ENCODE assay signal across 24 cellular contexts in genomic region chr21:40631201-40631600, GRCh38.
DNase-seq lines count a peak whose midpoint lies in the region; ATAC-seq and TF ChIP-seq lines count a peak whose summit lies in the region.
"Had no signal": no experiment of that assay in that cellular context is flagged by ENCODE, and none has a peak within 500 bp of the region (broad histone marks: within the 10 kb centered on the region; RNA-seq: fewer than 3 reads in every experiment).

No MANE protein-coding gene starts in this region.

- H3K9me3 ChIP-seq in left ventricle myocardium inferior (replicated peaks) = no peaks in the 10 kb centered on the region
- H3K9me3 ChIP-seq in adipocyte (ENCODE audit: control insufficient read depth, low read length) = no peaks in the 10 kb centered on the region
- H3K9me3 ChIP-seq: BLaER1 treated with 17β-estradiol and CSF1 and Interleukin-3, amounts not matched to agents 10 nM and 100 nM; SJSA1 had no signal

- H3K36me3 Mint-ChIP-seq in brain = no peaks in the 10 kb centered on the region

- peaks cover 1% of the 10 kb centered on the region for H3K27me3 Mint-ChIP-seq in brain
- H3K27me3 Mint-ChIP-seq: CD4-positive, alpha-beta T cell; IgD-negative memory B cell had no signal

- no peak overlapping the region for H3K9ac ChIP-seq in adipocyte (ENCODE audit: low read length)
- H3K9ac ChIP-seq: BLaER1 treated with 17β-estradiol and CSF1 and Interleukin-3, amounts not matched to agents 10 nM and 100 nM; KMS-11 had no signal

- TF ChIP-seq CTCF in left ventricle myocardium inferior (IDR thresholded peaks at IDR 0.05; ENCODE audit: borderline replicate concordance) (no peak), brain (conservative IDR thresholded peaks at IDR 0.05) (no peak)

- H3K4me1 ChIP-seq in left ventricle myocardium inferior (no peaks in the 10 kb centered on the region), adipocyte (ENCODE audit: control insufficient read depth, insufficient read depth, low read length) (no peaks in the 10 kb centered on the region)
- H3K4me1 ChIP-seq: SJSA1 had no signal

- H3K4me3 ChIP-seq in left ventricle myocardium inferior (no peak overlapping the region), adipocyte (ENCODE audit: low read length) (no peak overlapping the region)
- H3K4me3 ChIP-seq: BLaER1 treated with 17β-estradiol and CSF1 and Interleukin-3, amounts not matched to agents 10 nM and 100 nM; SJSA1 had no signal

- H3K36me3 ChIP-seq in left ventricle myocardium inferior = no peaks in the 10 kb centered on the region
- H3K36me3 ChIP-seq in adipocyte (ENCODE audit: control insufficient read depth, insufficient read depth, low read length, severe bottlenecking) = no peaks in the 10 kb centered on the region
- H3K36me3 ChIP-seq: BLaER1 treated with 17β-estradiol and CSF1 and Interleukin-3, amounts not matched to agents 10 nM and 100 nM; SJSA1 had no signal

- DNase-seq in left ventricle myocardium superior (no peak), left ventricle myocardium inferior (no peak), adipocyte (ENCODE audit: low read depth) (peak; percentile 44), occipital lobe (lab: John Stamatoyannopoulos, UW) (no peak), DMS53 treated with DMSO at 0.1 percent for 48 hours (lab: John Stamatoyannopoulos, UW; ENCODE audit: unreplicated experiment) (no peak), globus pallidus (ENCODE audit: low spot score) (no peak)
- DNase-seq: 8988T; ACHN; AML-193; CD4-positive, alpha-beta T cell; DMS53; MM.1S; NCI-H2029; NCI-H524 treated with DMSO at 0.1 percent for 48 hours; NCI-H774; NK-92 treated with Interleukin-12 subunit alpha and Interleukin-12 subunit beta, amount 100 ng/mL, for 24 hours; PC-3 had no signal

- H3K9me3 Mint-ChIP-seq in brain = peaks cover 0 to 24% (median 0%) of the 10 kb centered on the region in 5 experiments

- H3K4me3 Mint-ChIP-seq in brain = no peak overlapping the region
- H3K4me3 Mint-ChIP-seq: CD4-positive, alpha-beta T cell; IgD-negative memory B cell had no signal

- H3K27me3 ChIP-seq in left ventricle myocardium inferior (ENCODE audit: low read depth) (no peaks in the 10 kb centered on the region), adipocyte (replicated peaks; ENCODE audit: control insufficient read depth, insufficient read depth, low read length) (no peaks in the 10 kb centered on the region)
- H3K27me3 ChIP-seq: BLaER1 treated with 17β-estradiol and CSF1 and Interleukin-3, amounts not matched to agents 10 nM and 100 nM; SJSA1 had no signal

- ATAC-seq in left ventricle myocardium superior = peak; percentile 40
- ATAC-seq in HG02642 (IDR thresholded peaks at IDR 0.05; ENCODE audit: poor library complexity, unreplicated experiment) = no peak
- ATAC-seq: PC-3, Right ventricle myocardium inferior had no signal

- peaks cover 21% of the 10 kb centered on the region for H3K4me1 Mint-ChIP-seq in brain
- H3K4me1 Mint-ChIP-seq: IgD-negative memory B cell had no signal

- intact Hi-C loops in left ventricle myocardium superior (cut with micrococcal nuclease) = no loop called here
- intact Hi-C loops in left ventricle myocardium inferior (cut with micrococcal nuclease) = no loop called here

- peak overlapping the region in 3 of 5 experiments; percentile 2 to 32 (median 9) for H3K27ac Mint-ChIP-seq in brain
- H3K27ac Mint-ChIP-seq: CD4-positive, alpha-beta T cell; IgD-negative memory B cell had no signal

- H3K27ac ChIP-seq in left ventricle myocardium inferior (replicated peaks) = no peak overlapping the region
- H3K27ac ChIP-seq: BLaER1 treated with 17β-estradiol and CSF1 and Interleukin-3, amounts not matched to agents 10 nM and 100 nM; KMS-11; SJSA1 had no signal
